ENCODE assay signal across 24 cellular contexts in genomic region chr2:63034575-63034974, GRCh38. TPM values are rescaled to one million over a fixed set of nuclear protein-coding genes. Genes with fewer than 3 reads are reported as not detected.
"Had no signal": no experiment of that assay in that cellular context is flagged by ENCODE, and none has a peak within 500 bp of the region (broad histone marks: within the 10 kb centered on the region; RNA-seq: fewer than 3 reads in every experiment).

No MANE protein-coding gene starts in this region.

- H3K27ac ChIP-seq: colonic mucosa, left lung, prostate gland, right atrium auricular region, suprapubic skin had no signal

- H3K27me3 ChIP-seq: colonic mucosa, left lung, right atrium auricular region, suprapubic skin had no signal

- H3K36me3 ChIP-seq: colonic mucosa, left lung, prostate gland, right atrium auricular region, suprapubic skin had no signal

- H3K9me3 ChIP-seq: colonic mucosa, left lung, prostate gland, right atrium auricular region, suprapubic skin had no signal

- H3K4me3 ChIP-seq: colonic mucosa, left lung, prostate gland, right atrium auricular region, suprapubic skin had no signal

- DNase-seq: activated CD4-positive, alpha-beta memory T cell treated with anti-CD3 and anti-CD28 coated beads, Interleukin-2, amount 10 ng/mL, durations not matched to agents 7 days and 5 days; activated CD4-positive, alpha-beta T cell treated with anti-CD3 and anti-CD28 coated beads for 48 hours; activated CD4-positive, CD25-positive, alpha-beta regulatory T cell; activated CD8-positive, alpha-beta memory T cell treated with anti-CD3 and anti-CD28 coated beads, Interleukin-2, amount 10 ng/mL, durations not matched to agents 7 days and 5 days; activated naive CD4-positive, alpha-beta T cell treated with Interleukin-2 at 50 U/mL for 16 hours; activated naive CD8-positive, alpha-beta T cell treated with anti-CD3 and anti-CD28 coated beads, Interleukin-2, amount 10 ng/mL, durations not matched to agents 7 days and 5 days; activated T-cell treated with anti-CD3 and anti-CD28 coated beads, Interleukin-2, amount 50 U/mL, for 1 hour; colonic mucosa; head of caudate nucleus; left lung; small intestine; stimulated activated CD4-positive, alpha-beta T cell treated with anti-CD3 and anti-CD28 coated beads, Interleukin-15, amount 100 ng/mL, for 24 hours; stimulated activated CD4-positive, alpha-beta T cell treated with anti-CD3 and anti-CD28 coated beads, Interleukin-4, amount 100 ng/mL, for 1 hour; stimulated activated naive CD8-positive, alpha-beta T cell treated with anti-CD3 and anti-CD28 coated beads, Interleukin-15, amount 100 ng/mL, for 72 hours; T-helper 1 cell; T-helper 9 cell; trophoblast cell had no signal

- ATAC-seq: activated CD8-positive, alpha-beta memory T cell treated with anti-CD3 and anti-CD28 coated beads, Interleukin-2, amount 10 ng/mL, durations not matched to agents 7 days and 5 days; left lung; stimulated activated naive CD8-positive, alpha-beta T cell treated with anti-CD3 and anti-CD28 coated beads, Interleukin-15, amount 100 ng/mL, for 72 hours had no signal

- H3K4me1 ChIP-seq: colonic mucosa, left lung, prostate gland, right atrium auricular region, suprapubic skin had no signal

RNA-seq across cellular contexts. Expression of gene OTX1, which starts 16.1 kb away (rescaled TPM):
- total RNA-seq: activated naive CD8-positive, alpha-beta T cell treated with anti-CD3 and anti-CD28 coated beads, Interleukin-2, amount 10 ng/mL, durations not matched to agents 7 days and 5 days; activated T-helper 2 cell treated with anti-CD3 and anti-CD28 coated beads, Interferon-gamma antibody, Interleukin-2, Interleukin-4, amounts not matched to agents 10 μg/mL and 5 μg/mL and 100 μg/mL, durations not matched to agents 14 hours and 24 hours and 36 hours; colonic mucosa; kidney epithelial cell; lung microvascular endothelial cell; osteoblast; right atrium auricular region had no signal
